ENCODE assay signal across 19 cellular contexts in genomic region chrX:84933956-84934556, GRCh38.
A peak's percentile ranks its signal among the peaks of the same experiment; 100 is the strongest.
DNase-seq lines count a peak whose midpoint lies in the region; ATAC-seq, FAIRE-seq and TF ChIP-seq lines count a peak whose summit lies in the region.
"Had no signal": no experiment of that assay in that cellular context is flagged by ENCODE, and none has a peak within 500 bp of the region (broad histone marks: within the 10 kb centered on the region; RNA-seq: fewer than 3 reads in every experiment).

No MANE protein-coding gene starts in this region.

- TF ChIP-seq CTCF in right lobe of liver (IDR thresholded peaks at IDR 0.05) (no peak), HepG2 (CRISPR knock-in tag; IDR thresholded peaks at IDR 0.05) (no peak)

- H3K27ac ChIP-seq in right lobe of liver, result no peak overlapping the region
- H3K27ac ChIP-seq in HepG2 (ENCODE audit: extremely low read length, insufficient read depth, low read length), result no peak overlapping the region
- H3K27ac ChIP-seq: C4-2B, HL-60 had no signal

- BruUV-seq in HepG2 (replicated peaks; lab: Mats Ljungman, UMichigan), result no TSS peak

- intact Hi-C loops in right lobe of liver (cut with DNase I), result no loop called here
- intact Hi-C loops in HepG2 (cut with micrococcal nuclease; ENCODE audit: unreplicated experiment), result no loop called here

- H3K4me3 ChIP-seq in right lobe of liver (no peak overlapping the region), HepG2 (replicated peaks in 1 of 3; ENCODE audit: insufficient read depth in 1 of 3, low read depth in 2 of 3, low read length in 3 of 3) (no peak overlapping the region), H7 (ENCODE audit: insufficient read depth, low read depth, low read length) (no peak overlapping the region)
- H3K4me3 ChIP-seq: GM12878, HAP-1 had no signal

- in situ Hi-C loops in HepG2 (cut with HindIII; ENCODE audit: extremely low pct_ligation_motif_present, low pct_unique_long_range_greater_than_20kb), result no loop called here

- no peaks in the 10 kb centered on the region for H4K20me1 ChIP-seq in HepG2 (ENCODE audit: insufficient read depth, low read length)

- TF ChIP-seq RAD21 in HepG2 (CRISPR knock-in tag; IDR thresholded peaks at IDR 0.05), result no peak

- ATAC-seq in right lobe of liver, result peak in 3 of 4 donors; percentile 44 to 60 (median 56)
- no peak for ATAC-seq in HepG2
- ATAC-seq in left lobe of liver, result peak; percentile 91
- ATAC-seq in HG03196 (IDR thresholded peaks at IDR 0.05; ENCODE audit: unreplicated experiment), result no peak
- ATAC-seq: GM12878 had no signal

- TF ChIP-seq POLR2A in right lobe of liver (IDR thresholded peaks at IDR 0.05), result no peak
- TF ChIP-seq POLR2A in HepG2 (IDR thresholded peaks at IDR 0.05; ENCODE audit: insufficient read depth in 1 of 2, low read depth in 2 of 2, low read length in 2 of 2), result no peak

- TF ChIP-seq EP300 in HepG2 (IDR thresholded peaks at IDR 0.05; ENCODE audit: low read depth in 2 of 2, low read length in 2 of 2) (no peak), HepG2 (CRISPR knock-in tag; IDR thresholded peaks at IDR 0.05; ENCODE audit: borderline replicate concordance) (no peak)

- no peak overlapping the region for H3K4me2 ChIP-seq in HepG2 (ENCODE audit: low read depth, low read length)

- POLR2A ChIA-PET in HepG2 (lab: Yijun Ruan, JAX), result no interaction called here

- FAIRE-seq in HepG2 (lab: Jason Lieb, UNC), result no peak
- FAIRE-seq: A204.1, GM12878, GM19239, H1 had no signal

- H3K27me3 ChIP-seq in right lobe of liver (no peaks in the 10 kb centered on the region), HepG2 (ENCODE audit: control insufficient read depth in 1 of 2, insufficient read depth in 2 of 2, low read length in 2 of 2) (no peaks in the 10 kb centered on the region), H7 (ENCODE audit: control insufficient read depth, insufficient read depth, low read length) (no peaks in the 10 kb centered on the region)

- H3K36me3 ChIP-seq in right lobe of liver, result no peaks in the 10 kb centered on the region
- no peaks in the 10 kb centered on the region for H3K36me3 ChIP-seq in HepG2 (replicated peaks in 1 of 2; ENCODE audit: control insufficient read depth in 1 of 2, insufficient read depth in 2 of 2, low read length in 2 of 2)
- H3K36me3 ChIP-seq in H7 (replicated peaks; ENCODE audit: control insufficient read depth, insufficient read depth, low read length), result no peaks in the 10 kb centered on the region
- H3K36me3 ChIP-seq: HAP-1 had no signal

- H3K9ac ChIP-seq in HepG2 (ENCODE audit: insufficient read depth, low read depth, low read length), result no peak overlapping the region

- 62% methylated on average over 5 of the region's 46 CpGs for WGBS in right lobe of liver (ENCODE audit: insufficient coverage, low coverage, low lambda C conversion rate, missing lambda C conversion rate)
- WGBS in HepG2 (ENCODE audit: low lambda C conversion rate), result 68% methylated on average over 26 of the region's 46 CpGs

- CTCF ChIA-PET in HepG2 (lab: Yijun Ruan, JAX; ENCODE audit: low intra/inter-chr PET ratio, low total read pairs), result no interaction called here

- H3K79me2 ChIP-seq in HepG2 (ENCODE audit: insufficient read depth, low read length), result no peaks in the 10 kb centered on the region

- H3K4me1 ChIP-seq in right lobe of liver, result peaks cover 0 to 6% (median 0%) of the 10 kb centered on the region in 4 donors
- H3K4me1 ChIP-seq in HepG2 (ENCODE audit: insufficient read depth, low read length), result no peaks in the 10 kb centered on the region

- H3K9me3 ChIP-seq in right lobe of liver (no peaks in the 10 kb centered on the region), HepG2 (ENCODE audit: low read length) (no peaks in the 10 kb centered on the region)
- H3K9me3 ChIP-seq: HAP-1 had no signal

- no peak overlapping the region for H2AFZ ChIP-seq in HepG2 (ENCODE audit: low read length)

- DNase-seq in right lobe of liver, result peak in 2 of 3 donors; percentile 41 to 53
- no peak for DNase-seq in HepG2 (ENCODE audit: low spot score)
- peak; percentile 8 for DNase-seq in H7
- DNase-seq in left lobe of liver (ENCODE audit: low spot score), result no peak
- no peak for DNase-seq in NCI-H1092 (lab: John Stamatoyannopoulos, UW)
- DNase-seq in DMS 273 treated with DMSO at 0.1 percent for 48 hours (lab: John Stamatoyannopoulos, UW), result no peak
- DNase-seq: AML-193, DMS79 treated with DMSO at 0.1 percent for 48 hours, EL, IMR-90, KBM-7 had no signal

TF ChIP-seq in HepG2, 621 proteins besides CTCF, POLR2A, EP300 and RAD21:
- TF ChIP-seq NCOA5 (CRISPR knock-in tag; IDR thresholded peaks at IDR 0.05), result no peak
- no peak for TF ChIP-seq U2AF1 (optimal IDR thresholded peaks at IDR 0.05; ENCODE audit: low read depth, low read length)
- no peak for TF ChIP-seq ZNF605 (CRISPR knock-in tag; IDR thresholded peaks at IDR 0.05)
- TF ChIP-seq POGK (CRISPR knock-in tag; conservative IDR thresholded peaks at IDR 0.05), result no peak
- no peak for TF ChIP-seq ZNF597 (CRISPR knock-in tag; IDR thresholded peaks at IDR 0.05)
- no peak for TF ChIP-seq FOSL2 (CRISPR knock-in tag; IDR thresholded peaks at IDR 0.05)
- TF ChIP-seq FOSL1 (CRISPR knock-in tag; IDR thresholded peaks at IDR 0.05; ENCODE audit: borderline replicate concordance), result no peak
- TF ChIP-seq RELA (CRISPR knock-in tag; IDR thresholded peaks at IDR 0.05), result no peak
- no peak for TF ChIP-seq PRDM4 (CRISPR knock-in tag; IDR thresholded peaks at IDR 0.05; ENCODE audit: borderline replicate concordance)
TF ChIP-seq in HepG2: peak in this region for 0.

Comparison
In these comparisons a context has a peak if more than half of its experiments do, and no peak if none do; other contexts are left out.
1. ATAC-seq: peak in right lobe of liver (3 of 4) and left lobe of liver (single experiment); none in HepG2 (single experiment) and HG03196 (single experiment).
2. DNase-seq: peak in right lobe of liver (2 of 3) and H7 (single experiment); none in HepG2 (single experiment), left lobe of liver (single experiment), NCI-H1092 (single experiment) and DMS 273 treated with DMSO at 0.1 percent for 48 hours (single experiment).